In the genomic region with DNA sequence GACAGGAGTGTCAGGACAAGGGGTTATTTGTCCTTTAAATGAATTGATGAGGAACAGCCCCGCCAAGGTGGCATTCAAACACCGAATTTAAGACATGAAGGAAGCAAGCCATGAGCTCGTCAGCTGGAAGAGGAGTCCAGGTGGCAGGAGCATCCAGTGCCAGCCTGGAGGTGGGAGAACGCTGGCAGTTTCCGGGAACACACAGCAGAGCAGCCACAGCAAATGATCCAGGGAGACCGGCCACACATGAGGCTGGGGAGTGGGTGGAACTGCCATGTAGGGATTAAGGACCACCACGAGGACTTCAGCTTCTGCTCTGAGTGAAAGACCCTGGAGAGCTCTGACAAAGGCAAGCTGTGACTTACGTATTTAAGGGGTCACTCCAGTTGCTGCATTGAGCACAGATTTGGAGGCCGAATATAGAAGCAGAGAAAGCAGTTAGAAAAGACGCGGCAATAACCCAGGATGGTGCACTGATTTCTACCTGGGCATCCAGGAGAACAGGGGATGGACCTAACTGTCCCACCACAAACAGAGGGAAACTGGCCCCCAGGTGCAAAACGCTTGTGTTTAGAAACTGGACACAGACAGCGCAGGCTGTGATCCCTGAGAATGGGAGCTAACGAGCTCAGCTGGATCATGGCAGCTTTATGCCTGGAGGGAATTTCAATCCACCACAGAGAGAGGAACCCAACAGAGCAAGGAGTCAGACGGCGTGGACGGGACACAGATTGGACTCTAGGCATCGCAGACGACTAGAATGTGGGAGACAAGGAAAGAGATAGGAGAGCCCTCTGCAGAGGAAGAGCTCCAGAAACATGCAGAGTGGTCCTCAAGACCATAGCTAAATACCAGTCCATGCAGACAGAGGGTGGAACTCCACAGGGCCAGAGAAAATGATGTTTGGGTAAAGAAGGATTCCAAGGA, we compare ENCODE assay signal across 14 cellular contexts. TPM values are rescaled to one million over a fixed set of nuclear protein-coding genes. Genes with fewer than 3 reads are reported as not detected.
DNase-seq lines count a peak whose midpoint lies in the region; ATAC-seq, FAIRE-seq and TF ChIP-seq lines count a peak whose summit lies in the region.
"Not testable (repeated sequence)": the region's sequence is repeated elsewhere in the genome, so short reads cannot be mapped to it uniquely, and the experiment has no call there.
"Had no signal": no experiment of that assay in that cellular context is flagged by ENCODE, and none has a peak within 500 bp of the region (broad histone marks: within the 10 kb centered on the region; RNA-seq: fewer than 3 reads in every experiment).

No MANE protein-coding gene starts in this region.

- not testable (repeated sequence) for TF ChIP-seq EP300 in stomach (IDR thresholded peaks at IDR 0.05)

- H3K4me1 ChIP-seq in kidney (ENCODE audit: control insufficient read depth in 1 of 2, insufficient read depth in 1 of 2, low read depth in 1 of 2, low read length in 2 of 2); stomach; vagina: not testable (repeated sequence)

- not testable (repeated sequence) for TF ChIP-seq POLR2A in stomach (IDR thresholded peaks at IDR 0.05); vagina (IDR thresholded peaks at IDR 0.05)

- not testable (repeated sequence) for H3K27ac Mint-ChIP-seq in activated T-cell treated with anti-CD3 and anti-CD28 coated beads, Interleukin-2, amount 50 U/mL, for 24 hours; glutamatergic neuron (ENCODE audit: unreplicated experiment)

- not testable (repeated sequence) for H3K36me3 ChIP-seq in kidney (ENCODE audit: control insufficient read depth in 1 of 2, insufficient read depth in 2 of 2, low read length in 2 of 2); stomach; vagina

- not testable (repeated sequence) for H3K36me3 Mint-ChIP-seq in activated T-cell treated with anti-CD3 and anti-CD28 coated beads, Interleukin-2, amount 50 U/mL, for 24 hours (ENCODE audit: low read depth); glutamatergic neuron (ENCODE audit: unreplicated experiment)

- not testable (repeated sequence) for H3K4me3 ChIP-seq in kidney (ENCODE audit: low read length in 2 of 2); stomach; vagina

- TF ChIP-seq CTCF in glutamatergic neuron (IDR thresholded peaks at IDR 0.05; ENCODE audit: partially characterized antibody, unreplicated experiment); kidney (IDR thresholded peaks at IDR 0.05; ENCODE audit: borderline replicate concordance, extremely low read depth, insufficient read depth); omental fat pad (IDR thresholded peaks at IDR 0.05); stomach (IDR thresholded peaks at IDR 0.05); vagina (IDR thresholded peaks at IDR 0.05): not testable (repeated sequence)

- H3K27me3 Mint-ChIP-seq in activated T-cell treated with anti-CD3 and anti-CD28 coated beads, Interleukin-2, amount 50 U/mL, for 24 hours = peaks cover 71% of the 10 kb centered on the region
- not testable (repeated sequence) for H3K27me3 Mint-ChIP-seq in glutamatergic neuron (ENCODE audit: unreplicated experiment)

- DNase-seq in activated T-cell treated with anti-CD3 and anti-CD28 coated beads, Interleukin-2, amount 50 U/mL, for 24 hours = peak; percentile 16
- not testable (repeated sequence) for DNase-seq in glutamatergic neuron
- DNase-seq in kidney (peak; percentile 20), omental fat pad (ENCODE audit: low spot score) (peak; percentile 18), stomach (peak; percentile 20), vagina (ENCODE audit: extremely low spot score in 2 of 2) (peak; percentile 13 to 87)

- peaks cover 0 to 31% (median 0%) of the 10 kb centered on the region in 3 donors for H3K27me3 ChIP-seq in stomach
- H3K27me3 ChIP-seq in vagina = not testable (repeated sequence)

- not testable (repeated sequence) for FAIRE-seq in kidney (lab: Jason Lieb, UNC)

- H3K4me1 Mint-ChIP-seq in activated T-cell treated with anti-CD3 and anti-CD28 coated beads, Interleukin-2, amount 50 U/mL, for 24 hours (ENCODE audit: low read depth); glutamatergic neuron (ENCODE audit: low read depth, unreplicated experiment): not testable (repeated sequence)

- H3K27ac ChIP-seq in kidney (ENCODE audit: low read depth in 2 of 2, low read length in 2 of 2); stomach; vagina: not testable (repeated sequence)

- intact Hi-C loops in kidney (cut with DNase I); stomach (cut with DNase I; ENCODE audit: low total_unique reads); vagina (cut with DNase I): not testable (repeated sequence)

- H3K9me3 Mint-ChIP-seq in activated T-cell treated with anti-CD3 and anti-CD28 coated beads, Interleukin-2, amount 50 U/mL, for 24 hours; glutamatergic neuron (ENCODE audit: unreplicated experiment): not testable (repeated sequence)

- ATAC-seq in omental fat pad (ENCODE audit: low FRiP score) = not testable (repeated sequence)

- not testable (repeated sequence) for H3K4me3 Mint-ChIP-seq in activated T-cell treated with anti-CD3 and anti-CD28 coated beads, Interleukin-2, amount 50 U/mL, for 24 hours
- H3K4me3 Mint-ChIP-seq in glutamatergic neuron (ENCODE audit: unreplicated experiment) = peak overlapping the region; percentile 2

- 74 to 83% (median 79%) methylated on average over 18 to 19 of the region's 19 CpGs for WGBS in stomach, 5 donors

- not testable (repeated sequence) for H3K9ac ChIP-seq in kidney (ENCODE audit: low read length in 2 of 2)

- H3K9me3 ChIP-seq in kidney (ENCODE audit: control insufficient read depth in 1 of 2, low read length in 2 of 2); stomach; vagina: not testable (repeated sequence)

RNA-seq across cellular contexts. Expression of gene OBP2B, which starts 9.3 kb away (rescaled TPM):
- total RNA-seq in glutamatergic neuron (ENCODE audit: unreplicated experiment) = not detected
- not detected for total RNA-seq in kidney
- not detected for polyA plus RNA-seq in kidney (ENCODE audit: insufficient read depth, low read depth, low replicate concordance)
- total RNA-seq in omental fat pad = not detected
- not detected for total RNA-seq in stomach
- not detected for polyA plus RNA-seq in stomach
- total RNA-seq in vagina = not detected
- total RNA-seq: CD4-positive, alpha-beta T cell; CD8-positive, alpha-beta memory T cell; GM12878; GM23248; H1; H7 had no signal
- polyA plus RNA-seq: A549; CD14-positive monocyte; CD8-positive, alpha-beta memory T cell; GM12878; GM23248; H1 had no signal

RNA-seq across cellular contexts. Expression of gene GBGT1, which starts 54.6 kb away (rescaled TPM):
- total RNA-seq in glutamatergic neuron (ENCODE audit: unreplicated experiment) (1.3 TPM), kidney (21.6 TPM), omental fat pad (10 to 100 TPM; 23.4 to 29.1 (median 26.9) TPM), stomach (10 to 100 TPM in 3 of 5 donors, 1 to 10 TPM in 2; 1.2 to 37.9 (median 21.3) TPM), vagina (27.0 TPM)
- polyA plus RNA-seq in kidney (ENCODE audit: insufficient read depth, low read depth, low replicate concordance) (7.9 TPM), stomach (10 to 100 TPM; 12.5 to 24.2 (median 23.8) TPM)
- polyA plus RNA-seq: CD8-positive, alpha-beta memory T cell had no signal

RNA-seq across cellular contexts. Expression of gene ABO, which starts 56.7 kb away (rescaled TPM):
- not detected for total RNA-seq in glutamatergic neuron (ENCODE audit: unreplicated experiment)
- 29.0 TPM for total RNA-seq in kidney
- 25.0 TPM for polyA plus RNA-seq in kidney (ENCODE audit: insufficient read depth, low read depth, low replicate concordance)
- 1 to 10 TPM; 1.8 to 7.3 (median 4.0) TPM for total RNA-seq in omental fat pad
- total RNA-seq in stomach = 10 to 100 TPM in 2 of 5 donors, 1 to 10 TPM in 2, under 1 TPM in 1; 0.72 to 67.1 (median 4.8) TPM
- 10 to 100 TPM in 1 of 3 donors, 1 to 10 TPM in 2; 1.6 to 11.0 (median 3.4) TPM for polyA plus RNA-seq in stomach
- 17.2 TPM for total RNA-seq in vagina
- total RNA-seq: CD8-positive, alpha-beta memory T cell; GM12878; GM23248; H1; H7 had no signal
- polyA plus RNA-seq: A549; CD8-positive, alpha-beta memory T cell; GM23248 had no signal
